1 cellular context compared by ENCODE assay signal in the genomic region with DNA sequence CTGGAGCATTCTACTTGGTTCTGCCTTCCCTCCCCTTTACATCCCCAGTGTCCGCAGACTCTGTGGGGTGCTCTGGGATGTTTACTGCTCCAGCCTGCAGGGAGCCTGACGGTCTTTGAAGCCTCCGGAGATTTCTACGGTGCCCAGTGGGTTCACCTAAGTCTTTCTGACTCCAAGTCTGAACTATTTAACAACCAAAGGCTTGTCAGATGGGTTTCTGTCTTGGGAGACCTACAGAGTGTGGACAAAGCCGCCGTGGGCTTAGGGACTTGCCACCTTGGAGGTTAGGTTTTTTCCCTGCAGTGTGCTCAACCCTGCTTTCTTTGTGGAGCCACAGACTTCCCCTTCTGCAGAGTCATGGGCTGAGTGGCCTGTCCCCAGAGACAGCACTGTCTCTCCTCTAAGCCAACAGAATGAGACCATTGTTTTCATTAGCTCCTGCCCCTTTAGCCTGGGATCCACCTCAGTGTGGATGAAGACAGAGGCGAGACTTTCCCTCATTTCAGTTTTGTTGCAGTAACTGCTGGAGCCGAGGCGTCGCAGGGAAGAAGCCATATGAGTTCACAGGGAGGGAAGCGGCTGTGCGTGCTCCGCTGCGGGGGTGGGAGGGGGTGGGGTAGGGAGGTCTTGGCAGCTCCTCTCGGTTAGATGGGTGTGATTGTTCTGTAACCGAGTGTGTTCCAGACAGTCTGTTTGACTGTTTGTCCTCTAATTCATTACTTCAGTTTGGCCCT.
TF ChIP-seq lines count a peak whose summit lies in the region.

No MANE protein-coding gene starts in this region.

TF ChIP-seq in GM12878, 131 proteins besides CTCF, POLR2A, EP300 and RAD21 (continued from another document and continues in another):
- TF ChIP-seq PML (IDR thresholded peaks at IDR 0.05; ENCODE audit: low read length) (no peak), ZNF384 (IDR thresholded peaks at IDR 0.05; ENCODE audit: borderline replicate concordance, low read depth, low read length) (no peak), ZBED1 (IDR thresholded peaks at IDR 0.05; ENCODE audit: borderline replicate concordance) (peak; percentile 38; the same call in 1 of the 2 replicates), SMARCA5 (IDR thresholded peaks at IDR 0.05) (no peak; the same call in 1 of the 2 replicates), SMAD5 (IDR thresholded peaks at IDR 0.05; ENCODE audit: low read depth) (no peak), PBX3 (IDR thresholded peaks at IDR 0.05; ENCODE audit: insufficient replicate concordance, low read depth, low read length) (no peak), SREBF1 (IDR thresholded peaks at IDR 0.05; ENCODE audit: low read length) (no peak), LARP7 (IDR thresholded peaks at IDR 0.05) (no peak), YY1 (IDR thresholded peaks at IDR 0.05; ENCODE audit: low read depth, low read length) (no peak), CBX3 (IDR thresholded peaks at IDR 0.05; ENCODE audit: borderline replicate concordance, low read depth) (no peak), NFIC (IDR thresholded peaks at IDR 0.05; ENCODE audit: low read depth, low read length) (peak; percentile 66; the same call in 1 of the 2 replicates), CEBPB (IDR thresholded peaks at IDR 0.05; ENCODE audit: borderline replicate concordance in 1 of 2, low read depth in 2 of 2, low read length in 2 of 2) (no peak; a peak in 1 of 4 replicates), SIX5 (IDR thresholded peaks at IDR 0.05; ENCODE audit: low read depth, low read length, severe bottlenecking) (no peak), POLR2AphosphoS2 (IDR thresholded peaks at IDR 0.05; ENCODE audit: low read depth, low read length) (no peak), SUZ12 (IDR thresholded peaks at IDR 0.05; ENCODE audit: unreplicated experiment) (no peak), STAT1 (conservative IDR thresholded peaks at IDR 0.05) (0 out of 2 replicates have a peak, but pooled peaks have one; percentile 51), POLR2AphosphoS5 (IDR thresholded peaks at IDR 0.05; ENCODE audit: low read length) (peak; percentile 39; the same call in 1 of the 2 replicates), ZBTB40 (IDR thresholded peaks at IDR 0.05; ENCODE audit: borderline replicate concordance) (no peak), ZNF24 (IDR thresholded peaks at IDR 0.05) (peak; percentile 93), MXI1 (IDR thresholded peaks at IDR 0.05; ENCODE audit: low read depth, low read length) (peak; percentile 49; the same call in 1 of the 2 replicates), CREB1 (IDR thresholded peaks at IDR 0.05; ENCODE audit: low read depth) (peak; percentile 40; the same call in 1 of the 2 replicates), IKZF1 (conservative IDR thresholded peaks at IDR 0.05) (peak; percentile 96), HDAC2 (IDR thresholded peaks at IDR 0.05) (no peak), RB1 (IDR thresholded peaks at IDR 0.05; ENCODE audit: borderline replicate concordance) (no peak; the same call in 1 of the 2 replicates), ZNF217 (IDR thresholded peaks at IDR 0.05) (no peak), ASH2L (IDR thresholded peaks at IDR 0.05; ENCODE audit: borderline replicate concordance, low read depth) (no peak), USF2 (IDR thresholded peaks at IDR 0.05; ENCODE audit: borderline replicate concordance, low read depth, low read length) (no peak), IKZF2 (IDR thresholded peaks at IDR 0.05) (peak; percentile 97), MEF2B (IDR thresholded peaks at IDR 0.05; ENCODE audit: partially characterized antibody, poor library complexity, severe bottlenecking) (peak; percentile 98), NFXL1 (IDR thresholded peaks at IDR 0.05; ENCODE audit: borderline replicate concordance) (no peak), CEBPZ (IDR thresholded peaks at IDR 0.05; ENCODE audit: low read depth, low read length) (no peak), TAF1 (IDR thresholded peaks at IDR 0.05; ENCODE audit: borderline replicate concordance, low read depth, low read length) (no peak; the same call in 1 of the 2 replicates)
- TF ChIP-seq, protein P1, sequence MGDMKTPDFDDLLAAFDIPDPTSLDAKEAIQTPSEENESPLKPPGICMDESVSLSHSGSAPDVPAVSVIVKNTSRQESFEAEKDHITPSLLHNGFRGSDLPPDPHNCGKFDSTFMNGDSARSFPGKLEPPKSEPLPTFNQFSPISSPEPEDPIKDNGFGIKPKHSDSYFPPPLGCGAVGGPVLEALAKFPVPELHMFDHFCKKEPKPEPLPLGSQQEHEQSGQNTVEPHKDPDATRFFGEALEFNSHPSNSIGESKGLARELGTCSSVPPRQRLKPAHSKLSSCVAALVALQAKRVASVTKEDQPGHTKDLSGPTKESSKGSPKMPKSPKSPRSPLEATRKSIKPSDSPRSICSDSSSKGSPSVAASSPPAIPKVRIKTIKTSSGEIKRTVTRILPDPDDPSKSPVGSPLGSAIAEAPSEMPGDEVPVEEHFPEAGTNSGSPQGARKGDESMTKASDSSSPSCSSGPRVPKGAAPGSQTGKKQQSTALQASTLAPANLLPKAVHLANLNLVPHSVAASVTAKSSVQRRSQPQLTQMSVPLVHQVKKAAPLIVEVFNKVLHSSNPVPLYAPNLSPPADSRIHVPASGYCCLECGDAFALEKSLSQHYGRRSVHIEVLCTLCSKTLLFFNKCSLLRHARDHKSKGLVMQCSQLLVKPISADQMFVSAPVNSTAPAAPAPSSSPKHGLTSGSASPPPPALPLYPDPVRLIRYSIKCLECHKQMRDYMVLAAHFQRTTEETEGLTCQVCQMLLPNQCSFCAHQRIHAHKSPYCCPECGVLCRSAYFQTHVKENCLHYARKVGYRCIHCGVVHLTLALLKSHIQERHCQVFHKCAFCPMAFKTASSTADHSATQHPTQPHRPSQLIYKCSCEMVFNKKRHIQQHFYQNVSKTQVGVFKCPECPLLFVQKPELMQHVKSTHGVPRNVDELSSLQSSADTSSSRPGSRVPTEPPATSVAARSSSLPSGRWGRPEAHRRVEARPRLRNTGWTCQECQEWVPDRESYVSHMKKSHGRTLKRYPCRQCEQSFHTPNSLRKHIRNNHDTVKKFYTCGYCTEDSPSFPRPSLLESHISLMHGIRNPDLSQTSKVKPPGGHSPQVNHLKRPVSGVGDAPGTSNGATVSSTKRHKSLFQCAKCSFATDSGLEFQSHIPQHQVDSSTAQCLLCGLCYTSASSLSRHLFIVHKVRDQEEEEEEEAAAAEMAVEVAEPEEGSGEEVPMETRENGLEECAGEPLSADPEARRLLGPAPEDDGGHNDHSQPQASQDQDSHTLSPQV (IDR thresholded peaks at IDR 0.05): no peak
- TF ChIP-seq, protein P2, sequence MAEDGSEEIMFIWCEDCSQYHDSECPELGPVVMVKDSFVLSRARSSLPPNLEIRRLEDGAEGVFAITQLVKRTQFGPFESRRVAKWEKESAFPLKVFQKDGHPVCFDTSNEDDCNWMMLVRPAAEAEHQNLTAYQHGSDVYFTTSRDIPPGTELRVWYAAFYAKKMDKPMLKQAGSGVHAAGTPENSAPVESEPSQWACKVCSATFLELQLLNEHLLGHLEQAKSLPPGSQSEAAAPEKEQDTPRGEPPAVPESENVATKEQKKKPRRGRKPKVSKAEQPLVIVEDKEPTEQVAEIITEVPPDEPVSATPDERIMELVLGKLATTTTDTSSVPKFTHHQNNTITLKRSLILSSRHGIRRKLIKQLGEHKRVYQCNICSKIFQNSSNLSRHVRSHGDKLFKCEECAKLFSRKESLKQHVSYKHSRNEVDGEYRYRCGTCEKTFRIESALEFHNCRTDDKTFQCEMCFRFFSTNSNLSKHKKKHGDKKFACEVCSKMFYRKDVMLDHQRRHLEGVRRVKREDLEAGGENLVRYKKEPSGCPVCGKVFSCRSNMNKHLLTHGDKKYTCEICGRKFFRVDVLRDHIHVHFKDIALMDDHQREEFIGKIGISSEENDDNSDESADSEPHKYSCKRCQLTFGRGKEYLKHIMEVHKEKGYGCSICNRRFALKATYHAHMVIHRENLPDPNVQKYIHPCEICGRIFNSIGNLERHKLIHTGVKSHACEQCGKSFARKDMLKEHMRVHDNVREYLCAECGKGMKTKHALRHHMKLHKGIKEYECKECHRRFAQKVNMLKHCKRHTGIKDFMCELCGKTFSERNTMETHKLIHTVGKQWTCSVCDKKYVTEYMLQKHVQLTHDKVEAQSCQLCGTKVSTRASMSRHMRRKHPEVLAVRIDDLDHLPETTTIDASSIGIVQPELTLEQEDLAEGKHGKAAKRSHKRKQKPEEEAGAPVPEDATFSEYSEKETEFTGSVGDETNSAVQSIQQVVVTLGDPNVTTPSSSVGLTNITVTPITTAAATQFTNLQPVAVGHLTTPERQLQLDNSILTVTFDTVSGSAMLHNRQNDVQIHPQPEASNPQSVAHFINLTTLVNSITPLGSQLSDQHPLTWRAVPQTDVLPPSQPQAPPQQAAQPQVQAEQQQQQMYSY (CRISPR knock-in tag; IDR thresholded peaks at IDR 0.05): no peak
- TF ChIP-seq, protein P3, sequence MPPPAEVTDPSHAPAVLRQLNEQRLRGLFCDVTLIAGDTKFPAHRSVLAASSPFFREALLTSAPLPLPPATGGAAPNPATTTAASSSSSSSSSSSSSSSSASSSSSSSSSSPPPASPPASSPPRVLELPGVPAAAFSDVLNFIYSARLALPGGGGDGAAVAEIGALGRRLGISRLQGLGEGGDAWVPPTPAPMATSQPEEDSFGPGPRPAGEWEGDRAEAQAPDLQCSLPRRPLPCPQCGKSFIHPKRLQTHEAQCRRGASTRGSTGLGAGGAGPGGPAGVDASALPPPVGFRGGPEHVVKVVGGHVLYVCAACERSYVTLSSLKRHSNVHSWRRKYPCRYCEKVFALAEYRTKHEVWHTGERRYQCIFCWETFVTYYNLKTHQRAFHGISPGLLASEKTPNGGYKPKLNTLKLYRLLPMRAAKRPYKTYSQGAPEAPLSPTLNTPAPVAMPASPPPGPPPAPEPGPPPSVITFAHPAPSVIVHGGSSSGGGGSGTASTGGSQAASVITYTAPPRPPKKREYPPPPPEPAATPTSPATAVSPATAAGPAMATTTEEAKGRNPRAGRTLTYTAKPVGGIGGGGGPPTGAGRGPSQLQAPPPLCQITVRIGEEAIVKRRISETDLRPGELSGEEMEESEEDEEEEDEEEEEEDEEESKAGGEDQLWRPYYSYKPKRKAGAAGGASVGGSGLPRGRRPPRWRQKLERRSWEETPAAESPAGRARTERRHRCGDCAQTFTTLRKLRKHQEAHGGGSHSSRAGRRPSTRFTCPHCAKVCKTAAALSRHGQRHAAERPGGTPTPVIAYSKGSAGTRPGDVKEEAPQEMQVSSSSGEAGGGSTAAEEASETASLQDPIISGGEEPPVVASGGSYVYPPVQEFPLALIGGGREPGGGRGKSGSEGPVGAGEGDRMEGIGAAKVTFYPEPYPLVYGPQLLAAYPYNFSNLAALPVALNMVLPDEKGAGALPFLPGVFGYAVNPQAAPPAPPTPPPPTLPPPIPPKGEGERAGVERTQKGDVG (CRISPR knock-in tag; IDR thresholded peaks at IDR 0.05): no peak
